Comparison of ENCODE assay signal across 8 cellular contexts in the genomic region with DNA sequence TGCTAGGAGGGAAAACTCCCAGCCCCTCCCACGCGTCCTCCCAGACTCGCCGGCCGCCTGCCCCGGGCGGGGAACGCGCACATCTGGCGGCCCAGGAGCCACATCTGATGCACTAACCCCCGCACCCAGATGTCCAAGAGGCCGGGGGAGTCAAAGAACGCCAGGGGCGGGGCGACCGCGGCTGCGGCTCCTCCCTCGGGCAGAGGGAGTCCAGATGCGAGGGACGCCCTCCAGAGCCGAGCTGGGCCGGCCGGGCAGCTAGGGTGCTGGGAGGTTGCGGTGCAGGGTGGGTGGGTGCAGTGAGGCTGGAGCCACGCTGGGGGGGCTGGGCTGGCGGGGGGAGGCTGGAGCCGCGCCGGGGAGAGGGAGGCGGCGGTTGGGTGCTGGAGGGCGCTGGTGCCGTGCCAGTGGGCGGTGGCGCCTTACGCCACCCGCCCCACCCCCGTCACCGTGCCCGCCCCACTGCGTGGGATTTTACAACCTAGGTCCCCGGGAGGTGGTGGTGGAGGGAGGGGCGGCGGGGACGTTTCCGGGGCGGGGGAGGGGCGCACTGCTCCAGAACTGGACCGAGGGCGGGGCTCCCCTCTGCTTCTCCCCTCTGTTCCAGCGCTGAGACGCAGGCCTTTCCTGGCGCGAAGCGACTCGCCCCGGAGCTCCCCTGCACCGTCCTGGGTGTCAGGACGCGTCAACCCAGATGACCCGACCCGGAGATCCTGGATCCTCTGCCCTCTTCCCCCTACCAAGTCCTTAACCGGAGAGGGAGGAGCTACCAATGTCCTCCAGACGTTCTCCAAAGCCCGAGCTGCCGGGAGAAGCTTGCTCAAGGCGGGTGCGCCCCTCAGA.
DNase-seq lines count a peak whose midpoint lies in the region; ATAC-seq and TF ChIP-seq lines count a peak whose summit lies in the region.

No MANE protein-coding gene starts in this region.

- H3K27me3 ChIP-seq in OCI-LY1 (ENCODE audit: insufficient read depth, low read length) (no peaks in the 10 kb centered on the region), mucosa of stomach (ENCODE audit: control insufficient read depth, insufficient read depth, low read length) (no peaks in the 10 kb centered on the region)

- no peaks in the 10 kb centered on the region; the same call in 1 of the 2 replicates for H3F3A ChIP-seq in OCI-LY1 (ENCODE audit: insufficient read depth, low read length)

- H2AFZ ChIP-seq in OCI-LY1 (ENCODE audit: low read length): peak overlapping the region; percentile 70

- DNase-seq in D341Med (ENCODE audit: low spot score): peak; percentile 77
- DNase-seq in HT1080 (ENCODE audit: low read depth): peak; percentile 87
- peak; percentile 66 for DNase-seq in activated T-cell treated with anti-CD3 and anti-CD28 coated beads for 48 hours (ENCODE audit: low read depth)
- DNase-seq in erythroblast (lab: John Stamatoyannopoulos, UW): peak; percentile 86 to 91
- peak; percentile 60 to 77 for DNase-seq in stimulated activated CD8-positive, alpha-beta memory T cell treated with anti-CD3 and anti-CD28 coated beads, Interleukin-4, amount 100 ng/mL, for 4 hours (ENCODE audit: low read depth in 2 of 2, low spot score in 1 of 2)

- H3K36me3 ChIP-seq in OCI-LY1 (ENCODE audit: insufficient read depth, low read length) (no peaks in the 10 kb centered on the region), mucosa of stomach (ENCODE audit: control insufficient read depth, insufficient read depth, low read length) (no peaks in the 10 kb centered on the region)

- peak; percentile 25 for TF ChIP-seq POLR2A in erythroblast (IDR thresholded peaks at IDR 0.05; ENCODE audit: low read length)

- H3K27ac ChIP-seq in OCI-LY1 (ENCODE audit: low read depth, low read length, poor library complexity, severe bottlenecking): peak overlapping the region; percentile 91

- H3K4me3 ChIP-seq in OCI-LY1 (ENCODE audit: low read depth, low read length, poor library complexity, severe bottlenecking): peak overlapping the region; percentile 69
- H3K4me3 ChIP-seq in mucosa of stomach (ENCODE audit: low read length): peak overlapping the region; percentile 79

- H3K9ac ChIP-seq in OCI-LY1 (ENCODE audit: low read length): peak overlapping the region; percentile 72
- H3K9ac ChIP-seq in mucosa of stomach (ENCODE audit: low read length): peak overlapping the region; percentile 87

- H3K9me3 ChIP-seq in OCI-LY1 (ENCODE audit: low read length): no peaks in the 10 kb centered on the region
- H3K9me3 ChIP-seq in mucosa of stomach (ENCODE audit: control insufficient read depth, low read length): no peaks in the 10 kb centered on the region

- TF ChIP-seq CTCF in OCI-LY1 (IDR thresholded peaks at IDR 0.05; ENCODE audit: low read length): no peak

- H3K4me2 ChIP-seq in OCI-LY1 (ENCODE audit: low read length): peak overlapping the region; percentile 75

- H3K4me1 ChIP-seq in OCI-LY1 (ENCODE audit: insufficient read depth, low read length, severe bottlenecking): peaks cover 31% of the 10 kb centered on the region
- H3K4me1 ChIP-seq in mucosa of stomach (ENCODE audit: control insufficient read depth, insufficient read depth, low read length): peaks cover 6% of the 10 kb centered on the region

- H3K79me2 ChIP-seq in OCI-LY1 (ENCODE audit: insufficient read depth, low read length): no peaks in the 10 kb centered on the region

- no peaks in the 10 kb centered on the region for H4K20me1 ChIP-seq in OCI-LY1 (ENCODE audit: insufficient read depth, low read length)

- peak; percentile 67 for ATAC-seq in GM21381 (IDR thresholded peaks at IDR 0.05; ENCODE audit: unreplicated experiment)

- H3K9me2 ChIP-seq in OCI-LY1 (ENCODE audit: low read depth, low read length): no peaks in the 10 kb centered on the region

Comparison
In these comparisons a context has a peak if more than half of its experiments do, and no peak if none do; other contexts are left out.
1. Peak in every context shown above with its lines: DNase-seq, ATAC-seq, H3K4me3 ChIP-seq and H3K27ac ChIP-seq.